Comparison of ENCODE assay signal across 2 cellular contexts in genomic region chr2:27115485-27115884, GRCh38.
TF ChIP-seq lines count a peak whose summit lies in the region.

No MANE protein-coding gene starts in this region.

TF ChIP-seq in HepG2, 621 proteins besides CTCF, POLR2A, EP300 and RAD21:
- TF ChIP-seq ZNF17 (CRISPR knock-in tag; IDR thresholded peaks at IDR 0.05): no peak
- no peak for TF ChIP-seq ZBTB1 (CRISPR knock-in tag; IDR thresholded peaks at IDR 0.05; ENCODE audit: borderline replicate concordance)
- TF ChIP-seq HOXD1 (CRISPR knock-in tag; IDR thresholded peaks at IDR 0.05): no peak
- TF ChIP-seq SAP130 (CRISPR knock-in tag; IDR thresholded peaks at IDR 0.05; ENCODE audit: low read depth): no peak
- no peak for TF ChIP-seq ZNF883 (CRISPR knock-in tag; IDR thresholded peaks at IDR 0.05; ENCODE audit: not compliant biosample characterization)
- TF ChIP-seq ZNF740 (CRISPR knock-in tag; IDR thresholded peaks at IDR 0.05): no peak
- no peak for TF ChIP-seq ZNF503 (CRISPR knock-in tag; IDR thresholded peaks at IDR 0.05)
- no peak for TF ChIP-seq ZBTB37 (CRISPR knock-in tag; IDR thresholded peaks at IDR 0.05)
- TF ChIP-seq SMC3 (IDR thresholded peaks at IDR 0.05; ENCODE audit: low read length): no peak
- TF ChIP-seq ZSCAN31 (CRISPR knock-in tag; IDR thresholded peaks at IDR 0.05; ENCODE audit: low read depth): no peak
- no peak for TF ChIP-seq ZNF30 (CRISPR knock-in tag; IDR thresholded peaks at IDR 0.05)

TF ChIP-seq in IMR-90, 13 proteins besides CTCF, POLR2A, EP300 and RAD21:
- TF ChIP-seq FOS (IDR thresholded peaks at IDR 0.05; ENCODE audit: low read depth, low read length): no peak
- no peak for TF ChIP-seq MAZ (IDR thresholded peaks at IDR 0.05; ENCODE audit: borderline replicate concordance, low read depth, low read length)
- TF ChIP-seq BHLHE40 (IDR thresholded peaks at IDR 0.05; ENCODE audit: low read depth, low read length): no peak
- no peak for TF ChIP-seq MAFK (IDR thresholded peaks at IDR 0.05; ENCODE audit: low read depth, low read length)
- TF ChIP-seq RCOR1 (IDR thresholded peaks at IDR 0.05; ENCODE audit: insufficient replicate concordance, low read length): no peak
- no peak for TF ChIP-seq MXI1 (IDR thresholded peaks at IDR 0.05; ENCODE audit: borderline replicate concordance, low read depth, low read length)
- no peak for TF ChIP-seq RFX5 (IDR thresholded peaks at IDR 0.05; ENCODE audit: low read depth, low read length)
- TF ChIP-seq CHD1 (IDR thresholded peaks at IDR 0.05; ENCODE audit: low read depth, low read length): no peak
